ENCODE assay signal across 10 cellular contexts in genomic region chr20:49887828-49888340, GRCh38. TPM values are rescaled to one million over a fixed set of nuclear protein-coding genes. Genes with fewer than 3 reads are reported as not detected.
A peak's percentile ranks its signal among the peaks of the same experiment; 100 is the strongest.
DNase-seq lines count a peak whose midpoint lies in the region; ATAC-seq and TF ChIP-seq lines count a peak whose summit lies in the region.
"Had no signal": no experiment of that assay in that cellular context is flagged by ENCODE, and none has a peak within 500 bp of the region (broad histone marks: within the 10 kb centered on the region; RNA-seq: fewer than 3 reads in every experiment).

No MANE protein-coding gene starts in this region.

- ATAC-seq in GM18858 (IDR thresholded peaks at IDR 0.05; ENCODE audit: unreplicated experiment) (no peak), HG02678 (IDR thresholded peaks at IDR 0.05; ENCODE audit: unreplicated experiment) (no peak)

- POLR2A ChIA-PET in MCF 10A (lab: Yijun Ruan, JAX), result interaction anchor here (1.1 kb wide), 1 partner anchor 20 kb away, joined by 4 read pairs; no protein-coding TSS in a partner anchor

- intact Hi-C loops in MCF 10A (cut with micrococcal nuclease), result loop anchor here (1.0 to 2.0 kb wide), 3 partner anchors 41 to 347 kb away; no protein-coding TSS in a partner anchor
- intact Hi-C loops in mammary epithelial cell (cut with micrococcal nuclease), result loop anchor here (1.0 to 5.0 kb wide), 2 partner anchors 277 to 346 kb away; no protein-coding TSS in a partner anchor
- intact Hi-C loops in dorsolateral prefrontal cortex (cut with DNase I), result loop anchor here (1.0 to 5.0 kb wide), 8 partner anchors 21 to 556 kb away; partner anchors contain the start of genes B4GALT5 (in 1 of the 2) and SLC9A8 (in 1 of the 2)

- H3K4me3 ChIP-seq in mammary epithelial cell (replicated peaks in 1 of 3; ENCODE audit: insufficient read depth in 1 of 3, low read depth in 2 of 3, low read length in 3 of 3), result no peak overlapping the region
- H3K4me3 ChIP-seq in dorsolateral prefrontal cortex, result peak overlapping the region in 7 of 59 donors; percentile 4 to 33 (median 15)
- no peak overlapping the region for H3K4me3 ChIP-seq in urinary bladder (ENCODE audit: low read depth, low read length)
- H3K4me3 ChIP-seq: lung had no signal

- H3K79me2 ChIP-seq in mammary epithelial cell (ENCODE audit: insufficient read depth, low read length), result no peaks in the 10 kb centered on the region

- BruUV-seq in MCF 10A (replicated peaks; lab: Mats Ljungman, UMichigan) (no TSS peak), mammary epithelial cell (replicated peaks; lab: Mats Ljungman, UMichigan) (no TSS peak)

- no peaks in the 10 kb centered on the region for H3K9me3 Mint-ChIP-seq in MCF 10A (ENCODE audit: unreplicated experiment)
- no peaks in the 10 kb centered on the region for H3K9me3 Mint-ChIP-seq in osteocyte (ENCODE audit: unreplicated experiment)
- H3K9me3 Mint-ChIP-seq: activated naive CD4-positive, alpha-beta T cell treated with anti-CD3 and anti-CD28 coated beads for 36 hours had no signal

- in situ Hi-C loops in mammary epithelial cell (cut with MboI; ENCODE audit: low sequenced_read_pairs in 2 of 2), result no loop called here

- TF ChIP-seq CTCF in MCF 10A (IDR thresholded peaks at IDR 0.05; ENCODE audit: unreplicated experiment) (no peak), mammary epithelial cell (conservative IDR thresholded peaks at IDR 0.05 in 1 of 2, IDR thresholded peaks at IDR 0.05 in 1 of 2; ENCODE audit: extremely low read depth in 1 of 2, insufficient read depth in 1 of 2, low read depth in 1 of 2, low read length in 2 of 2) (no peak), dorsolateral prefrontal cortex (IDR thresholded peaks at IDR 0.05 in 54 of 56, conservative IDR thresholded peaks at IDR 0.05 in 2 of 56; ENCODE audit: low read depth in 1 of 56, partially characterized antibody in 56 of 56) (no peak), osteocyte (IDR thresholded peaks at IDR 0.05) (no peak)

- no peak overlapping the region for H3K4me2 ChIP-seq in mammary epithelial cell (ENCODE audit: insufficient read depth, low read depth, low read length)

- H3K27me3 ChIP-seq in mammary epithelial cell (ENCODE audit: insufficient read depth, low read length) (no peaks in the 10 kb centered on the region), dorsolateral prefrontal cortex (no peaks in the 10 kb centered on the region)

- H3K27ac ChIP-seq in mammary epithelial cell (ENCODE audit: insufficient read depth, low read depth, low read length), result no peak overlapping the region
- H3K27ac ChIP-seq in dorsolateral prefrontal cortex, result peak overlapping the region; percentile 81 to 100 (median 96)
- H3K27ac ChIP-seq in urinary bladder (ENCODE audit: low read depth), result peak overlapping the region; percentile 24

- H2AFZ ChIP-seq in mammary epithelial cell (ENCODE audit: low read depth, low read length), result no peak overlapping the region

- dilution Hi-C loops in mammary epithelial cell (cut with HindIII; ENCODE audit: low sequenced_read_pairs), result no loop called here

- no peaks in the 10 kb centered on the region for H4K20me1 ChIP-seq in mammary epithelial cell (ENCODE audit: insufficient read depth, low read length)

- H3K4me1 Mint-ChIP-seq in MCF 10A (ENCODE audit: insufficient read depth, unreplicated experiment) (peaks cover 7% of the 10 kb centered on the region), osteocyte (ENCODE audit: unreplicated experiment) (peaks cover 55% of the 10 kb centered on the region)

- 87% methylated on average over 6 of the region's 22 CpGs for WGBS in mammary epithelial cell (ENCODE audit: low coverage, missing lambda C conversion rate)
- 86% methylated on average over 22 of the region's 22 CpGs for WGBS in urinary bladder

- H3K36me3 ChIP-seq in mammary epithelial cell (ENCODE audit: insufficient read depth, low read length) (no peaks in the 10 kb centered on the region), urinary bladder (ENCODE audit: insufficient read depth) (no peaks in the 10 kb centered on the region)

- DNase-seq in MCF 10A (ENCODE audit: unreplicated experiment), result no peak
- no peak for DNase-seq in mammary epithelial cell
- DNase-seq in dorsolateral prefrontal cortex, result peak in 2 of 10 donors; percentile 28 to 52
- DNase-seq in osteocyte (ENCODE audit: extremely low spot score, unreplicated experiment), result no peak
- DNase-seq in NCI-H146 (lab: John Stamatoyannopoulos, UW), result no peak

- H3K27ac Mint-ChIP-seq in MCF 10A (ENCODE audit: low read depth, unreplicated experiment), result peak overlapping the region; percentile 16
- H3K27ac Mint-ChIP-seq in osteocyte (ENCODE audit: unreplicated experiment), result peak overlapping the region; percentile 91

- H3K9ac ChIP-seq in mammary epithelial cell (ENCODE audit: insufficient read depth, low read length), result no peak overlapping the region

- CTCF ChIA-PET in MCF 10A (lab: Yijun Ruan, JAX), result interaction anchor here (0.5 to 3.7 kb wide), 16 partner anchors 12 to 581 kb away, joined by 3 to 20 read pairs (median 4); no protein-coding TSS in a partner anchor
- CTCF ChIA-PET in mammary epithelial cell (lab: Charles Lee; ENCODE audit: low non-redundant PET), result interaction anchor here (0.6 kb wide), 1 partner anchor 331 kb away, joined by 3 read pairs; no protein-coding TSS in a partner anchor

- H3K4me3 Mint-ChIP-seq in MCF 10A (ENCODE audit: unreplicated experiment) (no peak overlapping the region), osteocyte (ENCODE audit: unreplicated experiment) (no peak overlapping the region)
- H3K4me3 Mint-ChIP-seq: activated naive CD4-positive, alpha-beta T cell treated with anti-CD3 and anti-CD28 coated beads for 36 hours had no signal

- H3K4me1 ChIP-seq in mammary epithelial cell (ENCODE audit: insufficient read depth, low read length) (no peaks in the 10 kb centered on the region), urinary bladder (ENCODE audit: insufficient read depth) (no peaks in the 10 kb centered on the region)

- no peaks in the 10 kb centered on the region for H3K9me3 ChIP-seq in mammary epithelial cell (replicated peaks; ENCODE audit: insufficient read depth, low read length)

- no peaks in the 10 kb centered on the region for H3K27me3 Mint-ChIP-seq in MCF 10A (ENCODE audit: insufficient read depth, unreplicated experiment)
- no peaks in the 10 kb centered on the region for H3K27me3 Mint-ChIP-seq in osteocyte (ENCODE audit: unreplicated experiment)

- peaks cover 35% of the 10 kb centered on the region for H3K36me3 Mint-ChIP-seq in MCF 10A (ENCODE audit: insufficient read depth, unreplicated experiment)
- H3K36me3 Mint-ChIP-seq in osteocyte (ENCODE audit: unreplicated experiment), result peaks cover 11% of the 10 kb centered on the region

RNA-seq across cellular contexts. Expression of gene SPATA2, which starts 27.4 kb away (rescaled TPM):
- 5.5 and 8.6 TPM in 2 replicates for total RNA-seq in MCF 10A (2022)
- total RNA-seq in mammary epithelial cell, result 1 to 10 TPM; 4.2 to 6.9 TPM
- 5.6 TPM for polyA plus RNA-seq in mammary epithelial cell
- 6.2 TPM for polyA minus RNA-seq in mammary epithelial cell
- 10 to 100 TPM; 23.0 to 60.6 (median 41.6) TPM for total RNA-seq in dorsolateral prefrontal cortex
- total RNA-seq in osteocyte, result 6.6 and 7.1 TPM in 2 replicates
- 1.4 TPM for total RNA-seq in urinary bladder
- 6.7 TPM for polyA plus RNA-seq in urinary bladder

RNA-seq across cellular contexts. Expression of gene RNF114, which starts 48.3 kb away (rescaled TPM):
- 40.0 and 48.6 TPM in 2 replicates for total RNA-seq in MCF 10A (2022)
- total RNA-seq in mammary epithelial cell, result 100 to 1,000 TPM in 1 of 2 donors, 10 to 100 TPM in 1; 57.3 to 136 TPM
- polyA plus RNA-seq in mammary epithelial cell, result 75.0 TPM
- polyA minus RNA-seq in mammary epithelial cell, result 115 TPM
- 10 to 100 TPM; 47.5 to 93.9 (median 61.7) TPM for total RNA-seq in dorsolateral prefrontal cortex
- total RNA-seq in osteocyte, result 64.9 and 65.1 TPM in 2 replicates
- total RNA-seq in urinary bladder, result 48.2 TPM
- 52.2 TPM for polyA plus RNA-seq in urinary bladder
